6 cellular contexts compared by ENCODE assay signal in genomic region chr17:40063915-40064531, GRCh38. TPM values are rescaled to one million over a fixed set of nuclear protein-coding genes. Genes with fewer than 3 reads are reported as not detected.
A peak's percentile ranks its signal among the peaks of the same experiment; 100 is the strongest.
DNase-seq lines count a peak whose midpoint lies in the region; ATAC-seq, FAIRE-seq and TF ChIP-seq lines count a peak whose summit lies in the region.

No MANE protein-coding gene starts in this region.

- no peaks in the 10 kb centered on the region for H3F3A ChIP-seq in OCI-LY1 (ENCODE audit: insufficient read depth, low read length)

- WGBS in endodermal cell (ENCODE audit: insufficient coverage in 1 of 2, insufficient read length in 1 of 2), 2 experiments = 53 to 64% methylated on average over 9 of the region's 9 CpGs

- H3K9me3 ChIP-seq in OCI-LY1 (ENCODE audit: low read length) (no peaks in the 10 kb centered on the region), endodermal cell (ENCODE audit: control insufficient read depth, low read length) (no peaks in the 10 kb centered on the region)

- H3K27ac Mint-ChIP-seq in endodermal cell = no peak overlapping the region

- no peak for FAIRE-seq in urothelium cell line (lab: Jason Lieb, UNC)

- H3K27ac ChIP-seq in OCI-LY1 (ENCODE audit: low read depth, low read length, poor library complexity, severe bottlenecking) (no peak overlapping the region), endodermal cell (ENCODE audit: low read depth, low read length) (no peak overlapping the region)

- H3K27me3 ChIP-seq in OCI-LY1 (ENCODE audit: insufficient read depth, low read length) = peaks cover 9% of the 10 kb centered on the region
- H3K27me3 ChIP-seq in endodermal cell (ENCODE audit: control insufficient read depth, insufficient read depth, low read length, poor library complexity, severe bottlenecking) = peaks cover 12% of the 10 kb centered on the region

- no peaks in the 10 kb centered on the region for H3K9me3 Mint-ChIP-seq in endodermal cell

- H3K4me1 ChIP-seq in OCI-LY1 (ENCODE audit: insufficient read depth, low read length, severe bottlenecking) (peaks cover 40% of the 10 kb centered on the region), endodermal cell (ENCODE audit: control insufficient read depth, insufficient read depth, low read length) (peaks cover 4% of the 10 kb centered on the region)

- TF ChIP-seq CTCF in OCI-LY1 (IDR thresholded peaks at IDR 0.05; ENCODE audit: low read length) = no peak
- no peak for TF ChIP-seq CTCF in endodermal cell (conservative IDR thresholded peaks at IDR 0.05)
- no peak for TF ChIP-seq CTCF in retinal pigment epithelial cell (conservative IDR thresholded peaks at IDR 0.05; ENCODE audit: low read depth, low read length)

- H3K36me3 ChIP-seq in OCI-LY1 (ENCODE audit: insufficient read depth, low read length) (no peaks in the 10 kb centered on the region), endodermal cell (ENCODE audit: control insufficient read depth, insufficient read depth, low read length) (no peaks in the 10 kb centered on the region)

- peak overlapping the region; percentile 86 for H3K4me3 ChIP-seq in OCI-LY1 (ENCODE audit: low read depth, low read length, poor library complexity, severe bottlenecking)
- peak overlapping the region; percentile 84 for H3K4me3 ChIP-seq in endodermal cell (ENCODE audit: low read length)
- H3K4me3 ChIP-seq in retinal pigment epithelial cell (ENCODE audit: low read length) = peak overlapping the region; percentile 85

- peak overlapping the region; percentile 82; the same call in 1 of the 2 replicates for H3K4me2 ChIP-seq in OCI-LY1 (ENCODE audit: low read length)

- H3K27me3 Mint-ChIP-seq in endodermal cell (ENCODE audit: insufficient read depth) = peaks cover 33% of the 10 kb centered on the region

- no peaks in the 10 kb centered on the region for H3K36me3 Mint-ChIP-seq in endodermal cell (ENCODE audit: low read depth)

- H3K9ac ChIP-seq in OCI-LY1 (ENCODE audit: low read length) (peak overlapping the region; percentile 85; the same call in 1 of the 2 replicates), endodermal cell (ENCODE audit: extremely low read depth, low read length, poor library complexity, severe bottlenecking) (peak overlapping the region; percentile 56)

- no peaks in the 10 kb centered on the region for H3K79me2 ChIP-seq in OCI-LY1 (ENCODE audit: insufficient read depth, low read length)

- H2AFZ ChIP-seq in OCI-LY1 (ENCODE audit: low read length) = no peak overlapping the region

- DNase-seq in endodermal cell (peak; percentile 59), retinal pigment epithelial cell (ENCODE audit: low read depth) (no peak), urothelium cell line (ENCODE audit: low spot score) (no peak), NOMO-1 (lab: John Stamatoyannopoulos, UW; ENCODE audit: unreplicated experiment in 2 of 2) (no peak)

- peaks cover 45% of the 10 kb centered on the region for H3K4me1 Mint-ChIP-seq in endodermal cell

- H3K9me2 ChIP-seq in OCI-LY1 (ENCODE audit: low read depth, low read length) = no peaks in the 10 kb centered on the region

- no peak for ATAC-seq in HG03565 (IDR thresholded peaks at IDR 0.05; ENCODE audit: unreplicated experiment)

- no peaks in the 10 kb centered on the region for H4K20me1 ChIP-seq in OCI-LY1 (ENCODE audit: insufficient read depth, low read length)

- peak overlapping the region; percentile 76 for H3K4me3 Mint-ChIP-seq in endodermal cell

RNA-seq across cellular contexts. Expression of gene THRA, which starts 1.3 kb away (rescaled TPM):
- total RNA-seq in endodermal cell = 10 to 100 TPM; 12.7 to 14.4 TPM
- polyA plus RNA-seq in endodermal cell (2013, experiment 1 of 2) = 16.0 TPM
- 15.5 TPM for polyA plus RNA-seq in endodermal cell (2013, experiment 2 of 2)

RNA-seq across cellular contexts. Expression of gene MED24, which starts 9.8 kb away (rescaled TPM):
- 100 to 1,000 TPM; 106 to 124 TPM for total RNA-seq in endodermal cell
- polyA plus RNA-seq in endodermal cell (2013, experiment 1 of 2) = 119 TPM
- 101 TPM for polyA plus RNA-seq in endodermal cell (2013, experiment 2 of 2)

RNA-seq across cellular contexts. Expression of gene NR1D1, which starts 36.4 kb away (rescaled TPM):
- 1 to 10 TPM; 3.0 to 4.4 TPM for total RNA-seq in endodermal cell
- polyA plus RNA-seq in endodermal cell (2013, experiment 1 of 2) = 3.1 TPM
- polyA plus RNA-seq in endodermal cell (2013, experiment 2 of 2) = 2.3 TPM

RNA-seq across cellular contexts. Expression of gene CSF3, which starts 48.8 kb away (rescaled TPM):
- not detected for total RNA-seq in endodermal cell
- polyA plus RNA-seq in endodermal cell (2013, experiment 1 of 2) = not detected
- not detected for polyA plus RNA-seq in endodermal cell (2013, experiment 2 of 2)

RNA-seq across cellular contexts. Expression of gene MSL1, which starts 57.7 kb away (rescaled TPM):
- total RNA-seq in endodermal cell = 100 to 1,000 TPM in 1 of 2 donors, 10 to 100 TPM in 1; 95.4 to 108 TPM
- 126 TPM for polyA plus RNA-seq in endodermal cell (2013, experiment 1 of 2)
- 115 TPM for polyA plus RNA-seq in endodermal cell (2013, experiment 2 of 2)
